In genomic region chr9:33159760-33160127, GRCh38 we compare ENCODE assay signal across 9 cellular contexts. TPM values are rescaled to one million over a fixed set of nuclear protein-coding genes. Genes with fewer than 3 reads are reported as not detected.
A peak's percentile ranks its signal among the peaks of the same experiment; 100 is the strongest.
DNase-seq lines count a peak whose midpoint lies in the region; ATAC-seq, FAIRE-seq and TF ChIP-seq lines count a peak whose summit lies in the region.
"Had no signal": no experiment of that assay in that cellular context is flagged by ENCODE, and none has a peak within 500 bp of the region (broad histone marks: within the 10 kb centered on the region; RNA-seq: fewer than 3 reads in every experiment).

No MANE protein-coding gene starts in this region.

- H3K4me1 Mint-ChIP-seq in neural progenitor cell, result peaks cover 60% of the 10 kb centered on the region

- H3K9me3 Mint-ChIP-seq in neural progenitor cell, result no peaks in the 10 kb centered on the region

- peak overlapping the region; percentile 48 for H3K4me3 Mint-ChIP-seq in neural progenitor cell

- H3K79me2 ChIP-seq in endothelial cell of umbilical vein (ENCODE audit: control insufficient read depth, insufficient read depth, low read length), result peaks cover 86% of the 10 kb centered on the region
- H3K79me2 ChIP-seq in neural progenitor cell (ENCODE audit: low read depth), result peaks cover 5% of the 10 kb centered on the region

- H3K27ac Mint-ChIP-seq in neural progenitor cell, result peak overlapping the region; percentile 86

- no peak for TF ChIP-seq EP300 in A549 (IDR thresholded peaks at IDR 0.05)

- no peak for TF ChIP-seq RAD21 in A549 (conservative IDR thresholded peaks at IDR 0.05 in 1 of 2, IDR thresholded peaks at IDR 0.05 in 1 of 2)

- no peaks in the 10 kb centered on the region for H3K36me3 ChIP-seq in endothelial cell of umbilical vein (ENCODE audit: control insufficient read depth in 2 of 2, extremely low read depth in 1 of 2, insufficient read depth in 2 of 2, low read length in 2 of 2)
- H3K36me3 ChIP-seq in neural progenitor cell, result no peaks in the 10 kb centered on the region

- peaks cover 3% of the 10 kb centered on the region for H3F3A ChIP-seq in neural progenitor cell (ENCODE audit: low read depth)

- H3K27me3 Mint-ChIP-seq in neural progenitor cell (ENCODE audit: insufficient read depth, low read depth), result peaks cover 3% of the 10 kb centered on the region

- H3K27me3 ChIP-seq in endothelial cell of umbilical vein (ENCODE audit: control insufficient read depth in 2 of 2, insufficient read depth in 2 of 2, low read length in 2 of 2) (no peaks in the 10 kb centered on the region), neural progenitor cell (peaks cover 10% of the 10 kb centered on the region)

- H3K27ac ChIP-seq in A549, result peak overlapping the region; percentile 95 to 97
- peak overlapping the region; percentile 97 for H3K27ac ChIP-seq in endothelial cell of umbilical vein (ENCODE audit: insufficient read depth, low read depth, low read length)
- H3K27ac ChIP-seq in neural progenitor cell, result no peak overlapping the region

- dilution Hi-C loops in endothelial cell of umbilical vein (cut with MboI; ENCODE audit: extremely low pct_ligation_motif_present, low sequenced_read_pairs), result no loop called here

- H3K9me3 ChIP-seq in A549 (no peaks in the 10 kb centered on the region), endothelial cell of umbilical vein (replicated peaks; ENCODE audit: control insufficient read depth, insufficient read depth, low read length) (no peaks in the 10 kb centered on the region), neural progenitor cell (ENCODE audit: low read depth) (no peaks in the 10 kb centered on the region)

- H3K9ac ChIP-seq in endothelial cell of umbilical vein (replicated peaks; ENCODE audit: extremely low read depth, insufficient read depth, low read length), result peak overlapping the region; percentile 59
- H3K9ac ChIP-seq in neural progenitor cell, result no peak overlapping the region

- TF ChIP-seq CTCF in A549 (IDR thresholded peaks at IDR 0.05), result no peak
- TF ChIP-seq CTCF in LNCaP clone FGC (IDR thresholded peaks at IDR 0.05; ENCODE audit: control insufficient read depth, extremely low read depth, insufficient read depth), result no peak
- no peak for TF ChIP-seq CTCF in endothelial cell of umbilical vein (IDR thresholded peaks at IDR 0.05; ENCODE audit: extremely low read depth in 1 of 2, insufficient read depth in 1 of 2, low read depth in 1 of 2, low read length in 2 of 2)
- TF ChIP-seq CTCF in neural progenitor cell (IDR thresholded peaks at IDR 0.05), result no peak

- H3K4me2 ChIP-seq in A549 (peak overlapping the region; percentile 87), endothelial cell of umbilical vein (ENCODE audit: insufficient read depth, low read length) (peak overlapping the region; percentile 72), neural progenitor cell (no peak overlapping the region)

- H2AFZ ChIP-seq in endothelial cell of umbilical vein (ENCODE audit: low read depth, low read length), result no peak overlapping the region
- H2AFZ ChIP-seq in neural progenitor cell (replicated peaks), result no peak overlapping the region

- ATAC-seq in A549 (peak in 1 of 2 experiments; percentile 3; a peak in 2 of 6 replicates), GM19351 (IDR thresholded peaks at IDR 0.05; ENCODE audit: unreplicated experiment) (peak; percentile 30), HG02970 (IDR thresholded peaks at IDR 0.05; ENCODE audit: low FRiP score, unreplicated experiment) (no peak)

- no TSS peak for BruUV-seq in endothelial cell of umbilical vein (replicated peaks; lab: Mats Ljungman, UMichigan)

- peak in 1 of 2 experiments; percentile 66 for DNase-seq in A549 (ENCODE audit: low read depth in 1 of 2, low spot score in 1 of 2)
- DNase-seq in LNCaP clone FGC (ENCODE audit: low read depth), result no peak
- peak; percentile 65 to 76 for DNase-seq in activated CD4-positive, alpha-beta T cell treated with anti-CD3 and anti-CD28 coated beads, Interleukin-2, amount 50 U/mL, for 48 hours
- DNase-seq in endothelial cell of umbilical vein (ENCODE audit: low read depth, low spot score), result peak; percentile 73
- no peak for DNase-seq in neural progenitor cell (ENCODE audit: low spot score)
- peak; percentile 54 for DNase-seq in ureter (ENCODE audit: low spot score)

- FAIRE-seq in A549 (lab: Jason Lieb, UNC), result no peak
- no peak for FAIRE-seq in endothelial cell of umbilical vein (lab: Jason Lieb, UNC)
- FAIRE-seq: G401.6 had no signal

- H3K4me1 ChIP-seq in A549 (peaks cover 90% of the 10 kb centered on the region), endothelial cell of umbilical vein (ENCODE audit: control insufficient read depth, extremely low read depth, insufficient read depth, low read length) (peaks cover 62% of the 10 kb centered on the region), neural progenitor cell (peaks cover 27% of the 10 kb centered on the region)

- WGBS in A549 (ENCODE audit: missing lambda C conversion rate), result 17% methylated on average over 2 of the region's 2 CpGs

- peak overlapping the region; percentile 32 for H3K4me3 ChIP-seq in A549
- peak overlapping the region; percentile 10; the same call in 1 of the 2 replicates for H3K4me3 ChIP-seq in LNCaP clone FGC (ENCODE audit: low read depth, low read length)
- H3K4me3 ChIP-seq in endothelial cell of umbilical vein (replicated peaks in 1 of 3; ENCODE audit: insufficient read depth in 1 of 3, low read depth in 1 of 3, low read length in 3 of 3), result no peak overlapping the region
- no peak overlapping the region for H3K4me3 ChIP-seq in neural progenitor cell

- POLR2A ChIA-PET in A549 (lab: Yijun Ruan, JAX), result no interaction called here
- POLR2A ChIA-PET in endothelial cell of umbilical vein (lab: Charles Lee), result interaction anchor here (1.3 kb wide), 1 partner anchor 29 kb away, joined by 3 read pairs; no protein-coding TSS in a partner anchor

- CTCF ChIA-PET in A549 (lab: Yijun Ruan, JAX), result interaction anchor here (0.7 to 6.3 kb wide), 5 partner anchors 11 to 66 kb away, joined by 3 to 32 read pairs (median 11); no protein-coding TSS in a partner anchor
- CTCF ChIA-PET in endothelial cell of umbilical vein (lab: Charles Lee), result interaction anchor here (1.3 to 3.6 kb wide), 3 partner anchors 9 to 66 kb away, joined by 4 to 18 read pairs (median 12); no protein-coding TSS in a partner anchor

- H4K20me1 ChIP-seq in endothelial cell of umbilical vein (replicated peaks; ENCODE audit: control insufficient read depth, extremely low read depth, insufficient read depth, low read length), result no peaks in the 10 kb centered on the region
- H4K20me1 ChIP-seq in neural progenitor cell (ENCODE audit: low read depth), result peaks cover 7% of the 10 kb centered on the region

- TF ChIP-seq POLR2A in A549 (IDR thresholded peaks at IDR 0.05; ENCODE audit: low read length), result no peak
- TF ChIP-seq POLR2A in endothelial cell of umbilical vein (IDR thresholded peaks at IDR 0.05; ENCODE audit: low read depth, low read length), result no peak

- intact Hi-C loops in endothelial cell of umbilical vein (cut with micrococcal nuclease), result loop anchor here (1.0 kb wide), 2 partner anchors 8 to 66 kb away; partner anchors contain the start of gene B4GALT1

- H3K9me1 ChIP-seq in endothelial cell of umbilical vein (replicated peaks; ENCODE audit: control insufficient read depth, extremely low read depth, insufficient read depth, low read length), result no peaks in the 10 kb centered on the region

- no peaks in the 10 kb centered on the region for H3K36me3 Mint-ChIP-seq in neural progenitor cell

TF ChIP-seq in A549, 52 proteins besides CTCF, POLR2A, EP300 and RAD21 (continues in another document):
- TF ChIP-seq HOXB5 (CRISPR knock-in tag; IDR thresholded peaks at IDR 0.05) (no peak), FOSB (CRISPR knock-in tag; IDR thresholded peaks at IDR 0.05) (no peak), EHMT2 (IDR thresholded peaks at IDR 0.05; ENCODE audit: low read depth) (no peak), HOXB13 (CRISPR knock-in tag; IDR thresholded peaks at IDR 0.05; ENCODE audit: low read depth) (no peak), PHF8 (IDR thresholded peaks at IDR 0.05; ENCODE audit: borderline replicate concordance, low read depth) (no peak), HEYL (CRISPR knock-in tag; IDR thresholded peaks at IDR 0.05) (no peak), MAX (IDR thresholded peaks at IDR 0.05) (no peak), RNF2 (IDR thresholded peaks at IDR 0.05; ENCODE audit: borderline replicate concordance, low read depth) (no peak)

TF ChIP-seq in endothelial cell of umbilical vein, 7 proteins besides CTCF, POLR2A, EP300 and RAD21:
- TF ChIP-seq POLR2AphosphoS5 (IDR thresholded peaks at IDR 0.05; ENCODE audit: insufficient read depth, low read depth, low read length) (no peak), JUN (IDR thresholded peaks at IDR 0.05; ENCODE audit: borderline replicate concordance, insufficient read depth, insufficient read length, low read depth) (no peak), MAX (IDR thresholded peaks at IDR 0.05; ENCODE audit: insufficient read depth, insufficient read length) (no peak), MYC (IDR thresholded peaks at IDR 0.05; ENCODE audit: low read depth, low read length) (no peak)

RNA-seq across cellular contexts. Expression of gene B4GALT1, which starts 7.4 kb away (rescaled TPM):
- polyA plus RNA-seq in A549 (2011; rRNA removed) (180 and 191 TPM in 2 replicates), A549 (2017; fragmentation: RNase III; extraction: RNeasy Plus Mini Kit Qiagen cat#74134 plus additional on column Dnase treatment) (140 to 182 TPM (median 167 TPM) in 3 replicates), endothelial cell of umbilical vein (61.3 and 61.4 TPM in 2 replicates)
- polyA plus RNA-seq in A549 (2012; cell fraction: cytosol; rRNA removed), result 52.5 and 77.2 TPM in 2 replicates
- polyA plus RNA-seq in A549 (2012; cell fraction: nucleus; rRNA removed), result 58.3 and 75.3 TPM in 2 replicates
- 251 and 259 TPM in 2 replicates for polyA minus RNA-seq in A549 (2011; rRNA and poly(A)+ RNA removed)
- total RNA-seq in endothelial cell of umbilical vein (65.6 and 66.5 TPM in 2 replicates), neural progenitor cell (ENCODE audit: low replicate concordance) (7.3 and 7.5 TPM in 2 replicates), ureter (107 TPM)
- polyA plus RNA-seq in endothelial cell of umbilical vein (2011; cell fraction: cytosol; rRNA removed), result 38.4 and 38.5 TPM in 2 replicates
- polyA plus RNA-seq in endothelial cell of umbilical vein (2011; cell fraction: nucleus; rRNA removed), result 20.8 and 22.6 TPM in 2 replicates
- 59.6 and 71.4 TPM in 2 replicates for polyA plus RNA-seq in endothelial cell of umbilical vein (2012)
- 80.7 and 81.6 TPM in 2 replicates for polyA minus RNA-seq in endothelial cell of umbilical vein
- 182 TPM for polyA minus RNA-seq in endothelial cell of umbilical vein (2011; cell fraction: cytosol; rRNA and poly(A)+ RNA removed)
- polyA minus RNA-seq in endothelial cell of umbilical vein (2011; cell fraction: nucleus; rRNA and poly(A)+ RNA removed), result 19.3 and 19.9 TPM in 2 replicates

Comparison
In these comparisons a context has a peak if more than half of its experiments do, and no peak if none do; other contexts are left out.
1. DNase-seq: peak in activated CD4-positive, alpha-beta T cell treated with anti-CD3 and anti-CD28 coated beads, Interleukin-2, amount 50 U/mL, for 48 hours (2 of 2), endothelial cell of umbilical vein (single experiment) and ureter (single experiment); none in LNCaP clone FGC (single experiment) and neural progenitor cell (single experiment).
2. H3K4me3 ChIP-seq: peak in A549 (single experiment) and LNCaP clone FGC (single experiment); none in endothelial cell of umbilical vein (0 of 3) and neural progenitor cell (single experiment).